In the genomic region with DNA sequence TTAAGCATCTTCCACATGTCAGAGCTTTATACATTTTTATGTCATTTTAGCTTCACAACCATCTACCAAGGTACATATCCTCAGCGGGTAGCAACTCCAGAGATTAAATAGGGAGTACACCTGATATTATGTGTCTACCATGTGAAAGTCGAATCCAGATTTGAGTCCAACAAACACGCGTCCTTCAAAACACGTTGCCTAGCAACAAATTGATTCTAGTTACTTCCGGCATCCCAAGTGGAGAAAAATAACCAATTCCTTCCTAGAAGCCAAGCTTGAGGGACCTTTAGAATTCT, we compare ENCODE assay signal across 1 cellular context.
TF ChIP-seq lines count a peak whose summit lies in the region.

No MANE protein-coding gene starts in this region.

TF ChIP-seq in K562, 482 proteins besides CTCF, POLR2A, EP300 and RAD21 (continued from another document):
- TF ChIP-seq, protein P1, sequence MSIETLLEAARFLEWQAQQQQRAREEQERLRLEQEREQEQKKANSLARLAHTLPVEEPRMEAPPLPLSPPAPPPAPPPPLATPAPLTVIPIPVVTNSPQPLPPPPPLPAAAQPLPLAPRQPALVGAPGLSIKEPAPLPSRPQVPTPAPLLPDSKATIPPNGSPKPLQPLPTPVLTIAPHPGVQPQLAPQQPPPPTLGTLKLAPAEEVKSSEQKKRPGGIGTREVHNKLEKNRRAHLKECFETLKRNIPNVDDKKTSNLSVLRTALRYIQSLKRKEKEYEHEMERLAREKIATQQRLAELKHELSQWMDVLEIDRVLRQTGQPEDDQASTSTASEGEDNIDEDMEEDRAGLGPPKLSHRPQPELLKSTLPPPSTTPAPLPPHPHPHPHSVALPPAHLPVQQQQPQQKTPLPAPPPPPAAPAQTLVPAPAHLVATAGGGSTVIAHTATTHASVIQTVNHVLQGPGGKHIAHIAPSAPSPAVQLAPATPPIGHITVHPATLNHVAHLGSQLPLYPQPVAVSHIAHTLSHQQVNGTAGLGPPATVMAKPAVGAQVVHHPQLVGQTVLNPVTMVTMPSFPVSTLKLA (conservative IDR thresholded peaks at IDR 0.05), result 0 out of 4 replicates have a peak, but pooled peaks of 1 of the 2 experiments have one; percentile 58
- TF ChIP-seq ELF1 (tag; IDR thresholded peaks at IDR 0.05) (peak; percentile 80), CSDE1 (IDR thresholded peaks at IDR 0.05) (peak in 1 of 2 experiments; percentile 84; a peak in 2 of 4 replicates), MEIS2 (IDR thresholded peaks at IDR 0.05; ENCODE audit: partially characterized antibody) (peak; percentile 2), SIN3A (IDR thresholded peaks at IDR 0.05; ENCODE audit: borderline replicate concordance in 2 of 2, control insufficient read depth in 1 of 2, low read depth in 2 of 2, low read length in 2 of 2) (peak in 1 of 2 experiments; percentile 61; a peak in 2 of 4 replicates), ZNF586 (CRISPR knock-in tag; conservative IDR thresholded peaks at IDR 0.05) (no peak), RFX1 (IDR thresholded peaks at IDR 0.05) (peak; percentile 99), ETV1 (tag; conservative IDR thresholded peaks at IDR 0.05; ENCODE audit: low read depth) (peak; percentile 55), IRF2 (CRISPR knock-in tag; IDR thresholded peaks at IDR 0.05) (no peak)
- TF ChIP-seq, protein P2, sequence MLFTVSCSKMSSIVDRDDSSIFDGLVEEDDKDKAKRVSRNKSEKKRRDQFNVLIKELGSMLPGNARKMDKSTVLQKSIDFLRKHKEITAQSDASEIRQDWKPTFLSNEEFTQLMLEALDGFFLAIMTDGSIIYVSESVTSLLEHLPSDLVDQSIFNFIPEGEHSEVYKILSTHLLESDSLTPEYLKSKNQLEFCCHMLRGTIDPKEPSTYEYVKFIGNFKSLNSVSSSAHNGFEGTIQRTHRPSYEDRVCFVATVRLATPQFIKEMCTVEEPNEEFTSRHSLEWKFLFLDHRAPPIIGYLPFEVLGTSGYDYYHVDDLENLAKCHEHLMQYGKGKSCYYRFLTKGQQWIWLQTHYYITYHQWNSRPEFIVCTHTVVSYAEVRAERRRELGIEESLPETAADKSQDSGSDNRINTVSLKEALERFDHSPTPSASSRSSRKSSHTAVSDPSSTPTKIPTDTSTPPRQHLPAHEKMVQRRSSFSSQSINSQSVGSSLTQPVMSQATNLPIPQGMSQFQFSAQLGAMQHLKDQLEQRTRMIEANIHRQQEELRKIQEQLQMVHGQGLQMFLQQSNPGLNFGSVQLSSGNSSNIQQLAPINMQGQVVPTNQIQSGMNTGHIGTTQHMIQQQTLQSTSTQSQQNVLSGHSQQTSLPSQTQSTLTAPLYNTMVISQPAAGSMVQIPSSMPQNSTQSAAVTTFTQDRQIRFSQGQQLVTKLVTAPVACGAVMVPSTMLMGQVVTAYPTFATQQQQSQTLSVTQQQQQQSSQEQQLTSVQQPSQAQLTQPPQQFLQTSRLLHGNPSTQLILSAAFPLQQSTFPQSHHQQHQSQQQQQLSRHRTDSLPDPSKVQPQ (CRISPR knock-in tag; IDR thresholded peaks at IDR 0.05; ENCODE audit: borderline replicate concordance), result no peak
- TF ChIP-seq, protein P3, sequence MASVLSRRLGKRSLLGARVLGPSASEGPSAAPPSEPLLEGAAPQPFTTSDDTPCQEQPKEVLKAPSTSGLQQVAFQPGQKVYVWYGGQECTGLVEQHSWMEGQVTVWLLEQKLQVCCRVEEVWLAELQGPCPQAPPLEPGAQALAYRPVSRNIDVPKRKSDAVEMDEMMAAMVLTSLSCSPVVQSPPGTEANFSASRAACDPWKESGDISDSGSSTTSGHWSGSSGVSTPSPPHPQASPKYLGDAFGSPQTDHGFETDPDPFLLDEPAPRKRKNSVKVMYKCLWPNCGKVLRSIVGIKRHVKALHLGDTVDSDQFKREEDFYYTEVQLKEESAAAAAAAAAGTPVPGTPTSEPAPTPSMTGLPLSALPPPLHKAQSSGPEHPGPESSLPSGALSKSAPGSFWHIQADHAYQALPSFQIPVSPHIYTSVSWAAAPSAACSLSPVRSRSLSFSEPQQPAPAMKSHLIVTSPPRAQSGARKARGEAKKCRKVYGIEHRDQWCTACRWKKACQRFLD (CRISPR knock-in tag; IDR thresholded peaks at IDR 0.05), result 0 out of 2 replicates have a peak, but pooled peaks have one; percentile 0
- TF ChIP-seq, protein P4, sequence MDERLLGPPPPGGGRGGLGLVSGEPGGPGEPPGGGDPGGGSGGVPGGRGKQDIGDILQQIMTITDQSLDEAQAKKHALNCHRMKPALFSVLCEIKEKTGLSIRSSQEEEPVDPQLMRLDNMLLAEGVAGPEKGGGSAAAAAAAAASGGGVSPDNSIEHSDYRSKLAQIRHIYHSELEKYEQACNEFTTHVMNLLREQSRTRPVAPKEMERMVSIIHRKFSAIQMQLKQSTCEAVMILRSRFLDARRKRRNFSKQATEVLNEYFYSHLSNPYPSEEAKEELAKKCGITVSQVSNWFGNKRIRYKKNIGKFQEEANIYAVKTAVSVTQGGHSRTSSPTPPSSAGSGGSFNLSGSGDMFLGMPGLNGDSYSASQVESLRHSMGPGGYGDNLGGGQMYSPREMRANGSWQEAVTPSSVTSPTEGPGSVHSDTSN (CRISPR knock-in tag; IDR thresholded peaks at IDR 0.05; ENCODE audit: low read depth), result no peak
- TF ChIP-seq, protein P4 (tag; conservative IDR thresholded peaks at IDR 0.05; ENCODE audit: low read depth), result peak; percentile 84
TF ChIP-seq in K562: peak in this region for 10.
